8 cellular contexts compared by ENCODE assay signal in genomic region chr1:24275104-24275410, GRCh38. TPM values are rescaled to one million over a fixed set of nuclear protein-coding genes. Genes with fewer than 3 reads are reported as not detected.
"Had no signal": no experiment of that assay in that cellular context is flagged by ENCODE, and none has a peak within 500 bp of the region (broad histone marks: within the 10 kb centered on the region; RNA-seq: fewer than 3 reads in every experiment).

No MANE protein-coding gene starts in this region.

- FAIRE-seq: HepG2, HTR-8/SVneo had no signal

- ATAC-seq: HepG2 had no signal

- DNase-seq: KBM-7, KG1 had no signal

- H3K9ac ChIP-seq: KMS-11 had no signal

- H3K4me2 ChIP-seq: KMS-11 had no signal

- H3K27ac ChIP-seq: HL-60, KMS-11 had no signal

RNA-seq across cellular contexts. Expression of gene GRHL3, which starts 44.1 kb away (rescaled TPM):
- total RNA-seq: HepG2, IMR-90 had no signal
- polyA plus RNA-seq: HepG2, IgD-negative memory B cell, IMR-90 had no signal
